ENCODE assay signal across 13 cellular contexts in the genomic region with DNA sequence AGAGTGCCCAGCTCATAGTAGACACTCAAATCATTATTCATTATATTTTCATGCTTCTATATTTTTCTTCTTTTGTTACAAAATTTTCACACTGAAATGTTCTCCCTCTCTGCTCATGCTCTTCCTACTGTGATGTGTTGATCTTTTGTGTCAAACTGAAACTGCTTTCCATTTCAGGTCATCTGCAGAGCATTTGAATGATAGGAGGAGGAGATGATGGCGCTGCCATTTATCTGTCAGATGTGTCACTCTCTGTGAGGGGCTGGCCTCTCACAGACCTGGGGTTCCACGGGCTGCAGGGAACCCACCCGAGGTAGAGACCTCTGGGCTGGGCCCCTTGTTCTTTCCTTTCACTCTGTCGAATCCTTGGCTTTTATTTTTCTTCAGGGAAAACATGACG.
DNase-seq lines count a peak whose midpoint lies in the region; ATAC-seq and TF ChIP-seq lines count a peak whose summit lies in the region.
"Had no signal": no experiment of that assay in that cellular context is flagged by ENCODE, and none has a peak within 500 bp of the region (broad histone marks: within the 10 kb centered on the region; RNA-seq: fewer than 3 reads in every experiment).

No MANE protein-coding gene starts in this region.

- no peak for DNase-seq in AG09309 (ENCODE audit: low read depth)
- no peak for DNase-seq in choroid plexus epithelial cell (ENCODE audit: low read depth)
- DNase-seq in amygdala (lab: John Stamatoyannopoulos, UW), result no peak
- DNase-seq in activated naive CD4-positive, alpha-beta T cell treated with Interleukin-2 at 50 U/mL for 16 hours, result no peak
- DNase-seq in DMS 273 treated with DMSO at 0.1 percent for 48 hours (lab: John Stamatoyannopoulos, UW), result no peak
- DNase-seq: activated CD4-positive, alpha-beta T cell treated with anti-CD3 and anti-CD28 coated beads for 48 hours; effector memory CD8-positive, alpha-beta T cell; naive thymus-derived CD4-positive, alpha-beta T cell; NCI-H1930; upper lobe of right lung had no signal

- no peak for TF ChIP-seq CTCF in AG09309 (IDR thresholded peaks at IDR 0.05; ENCODE audit: control insufficient read depth, insufficient read depth, low read depth, low read length, missing control alignments)
- no peak for TF ChIP-seq CTCF in choroid plexus epithelial cell (conservative IDR thresholded peaks at IDR 0.05; ENCODE audit: low read depth, low read length)

- peak; percentile 39 for ATAC-seq in GM19035 (IDR thresholded peaks at IDR 0.05; ENCODE audit: unreplicated experiment)
- peak; percentile 37 for ATAC-seq in HG03354 (IDR thresholded peaks at IDR 0.05; ENCODE audit: poor library complexity, severe bottlenecking, unreplicated experiment)
- ATAC-seq in HG03045 (IDR thresholded peaks at IDR 0.05; ENCODE audit: unreplicated experiment), result no peak
- ATAC-seq: effector memory CD8-positive, alpha-beta T cell; naive thymus-derived CD4-positive, alpha-beta T cell; upper lobe of right lung had no signal

- H3K4me3 ChIP-seq in AG09309 (ENCODE audit: control insufficient read depth, low read depth, low read length) (peak overlapping the region; percentile 19; the same call in 1 of the 2 replicates), choroid plexus epithelial cell (ENCODE audit: low read depth, low read length) (peak overlapping the region; percentile 15)
- H3K4me3 ChIP-seq: upper lobe of right lung had no signal
